Comparison of ENCODE assay signal across 9 cellular contexts in the genomic region with DNA sequence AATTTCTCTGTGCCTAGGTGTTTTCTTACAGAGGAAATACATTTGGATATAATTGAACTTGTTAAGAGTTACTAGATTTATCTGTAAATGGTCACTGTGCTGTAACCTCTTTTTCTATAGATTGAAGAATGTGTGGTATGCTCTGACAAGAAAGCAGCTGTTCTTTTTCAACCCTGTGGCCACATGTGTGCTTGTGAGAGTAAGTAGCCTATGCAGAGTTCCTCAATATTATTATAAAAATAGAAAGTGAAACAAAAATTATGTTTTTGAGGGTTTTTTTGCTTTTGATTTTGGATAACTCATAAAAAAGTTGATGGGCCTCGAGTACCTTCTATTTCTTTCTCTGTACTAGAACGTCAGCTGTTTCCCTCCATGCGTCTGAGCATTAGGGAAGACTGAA.
DNase-seq lines count a peak whose midpoint lies in the region; ATAC-seq lines count a peak whose summit lies in the region.
"Had no signal": no experiment of that assay in that cellular context is flagged by ENCODE, and none has a peak within 500 bp of the region (broad histone marks: within the 10 kb centered on the region; RNA-seq: fewer than 3 reads in every experiment).

No MANE protein-coding gene starts in this region.

- H3K4me1 ChIP-seq in subcutaneous abdominal adipose tissue (ENCODE audit: control insufficient read depth in 5 of 5, insufficient read depth in 5 of 5, low read length in 5 of 5), result peaks cover 0 to 21% (median 9%) of the 10 kb centered on the region in 5 donors

- no peaks in the 10 kb centered on the region for H3K27me3 Mint-ChIP-seq in activated naive CD8-positive, alpha-beta T cell treated with anti-CD3 and anti-CD28 coated beads, Interleukin-2, amount 10 ng/mL, durations not matched to agents 7 days and 5 days
- H3K27me3 Mint-ChIP-seq in activated naive CD8-positive, alpha-beta T cell treated with anti-CD3 and anti-CD28 coated beads, Interleukin-2, amount 50 U/mL, for 24 hours, result no peaks in the 10 kb centered on the region
- H3K27me3 Mint-ChIP-seq in T-helper 17 cell, result no peaks in the 10 kb centered on the region
- H3K27me3 Mint-ChIP-seq: central memory CD8-positive, alpha-beta T cell had no signal

- H3K4me3 Mint-ChIP-seq in activated naive CD8-positive, alpha-beta T cell treated with anti-CD3 and anti-CD28 coated beads, Interleukin-2, amount 10 ng/mL, durations not matched to agents 7 days and 5 days, result no peak overlapping the region
- H3K4me3 Mint-ChIP-seq in activated naive CD8-positive, alpha-beta T cell treated with anti-CD3 and anti-CD28 coated beads, Interleukin-2, amount 50 U/mL, for 24 hours, result no peak overlapping the region
- no peak overlapping the region for H3K4me3 Mint-ChIP-seq in T-helper 17 cell
- H3K4me3 Mint-ChIP-seq: central memory CD8-positive, alpha-beta T cell had no signal

- H3K36me3 ChIP-seq in subcutaneous abdominal adipose tissue (ENCODE audit: control insufficient read depth in 5 of 5, insufficient read depth in 5 of 5, low read length in 5 of 5), result peaks cover 6 to 15% (median 9%) of the 10 kb centered on the region in 5 donors

- peak overlapping the region in 2 of 5 donors; percentile 0 to 50 for H3K9ac ChIP-seq in subcutaneous abdominal adipose tissue (ENCODE audit: low read length in 5 of 5)

- H3K27ac Mint-ChIP-seq in activated naive CD8-positive, alpha-beta T cell treated with anti-CD3 and anti-CD28 coated beads, Interleukin-2, amount 10 ng/mL, durations not matched to agents 7 days and 5 days, result peak overlapping the region; percentile 7
- no peak overlapping the region for H3K27ac Mint-ChIP-seq in activated naive CD8-positive, alpha-beta T cell treated with anti-CD3 and anti-CD28 coated beads, Interleukin-2, amount 50 U/mL, for 24 hours
- H3K27ac Mint-ChIP-seq in T-helper 17 cell, result peak overlapping the region; percentile 81

- no peak for DNase-seq in activated naive CD8-positive, alpha-beta T cell treated with anti-CD3 and anti-CD28 coated beads, Interleukin-2, amount 10 ng/mL, durations not matched to agents 7 days and 5 days
- no peak for DNase-seq in activated naive CD8-positive, alpha-beta T cell treated with anti-CD3 and anti-CD28 coated beads, Interleukin-2, amount 50 U/mL, for 24 hours
- DNase-seq in T-helper 17 cell (no peak), SHP77 (lab: John Stamatoyannopoulos, UW) (no peak), NCI-H1092 (lab: John Stamatoyannopoulos, UW) (no peak), NCI-H526 (lab: John Stamatoyannopoulos, UW) (no peak)

- H3K27me3 ChIP-seq in subcutaneous abdominal adipose tissue (ENCODE audit: control insufficient read depth in 5 of 5, insufficient read depth in 4 of 5, low read length in 5 of 5), result no peaks in the 10 kb centered on the region

- peaks cover 11% of the 10 kb centered on the region for H3K36me3 Mint-ChIP-seq in activated naive CD8-positive, alpha-beta T cell treated with anti-CD3 and anti-CD28 coated beads, Interleukin-2, amount 10 ng/mL, durations not matched to agents 7 days and 5 days
- H3K36me3 Mint-ChIP-seq in activated naive CD8-positive, alpha-beta T cell treated with anti-CD3 and anti-CD28 coated beads, Interleukin-2, amount 50 U/mL, for 24 hours (ENCODE audit: low read depth), result peaks cover 9% of the 10 kb centered on the region
- peaks cover 9% of the 10 kb centered on the region for H3K36me3 Mint-ChIP-seq in T-helper 17 cell (ENCODE audit: low read depth)

- no peaks in the 10 kb centered on the region for H3K9me3 Mint-ChIP-seq in activated naive CD8-positive, alpha-beta T cell treated with anti-CD3 and anti-CD28 coated beads, Interleukin-2, amount 10 ng/mL, durations not matched to agents 7 days and 5 days
- no peaks in the 10 kb centered on the region for H3K9me3 Mint-ChIP-seq in activated naive CD8-positive, alpha-beta T cell treated with anti-CD3 and anti-CD28 coated beads, Interleukin-2, amount 50 U/mL, for 24 hours
- H3K9me3 Mint-ChIP-seq: central memory CD8-positive, alpha-beta T cell had no signal

- POLR2A ChIA-PET in activated naive CD8-positive, alpha-beta T cell treated with anti-CD3 and anti-CD28 coated beads, Interleukin-2, amount 10 ng/mL, durations not matched to agents 7 days and 5 days (lab: Charles Lee), result no interaction called here

- peak; percentile 56 for ATAC-seq in activated naive CD8-positive, alpha-beta T cell treated with anti-CD3 and anti-CD28 coated beads, Interleukin-2, amount 10 ng/mL, durations not matched to agents 7 days and 5 days (ENCODE audit: low read depth)
- ATAC-seq in activated naive CD8-positive, alpha-beta T cell treated with anti-CD3 and anti-CD28 coated beads, Interleukin-2, amount 50 U/mL, for 24 hours, result no peak
- ATAC-seq in HG02884 (IDR thresholded peaks at IDR 0.05; ENCODE audit: unreplicated experiment), result peak; percentile 77
- no peak for ATAC-seq in T-helper 17 cell

- H3K9me3 ChIP-seq in T-helper 17 cell (ENCODE audit: control insufficient read depth, low read length, poor library complexity, severe bottlenecking) (no peaks in the 10 kb centered on the region), subcutaneous abdominal adipose tissue (ENCODE audit: control insufficient read depth in 5 of 5, low read length in 5 of 5) (no peaks in the 10 kb centered on the region)

- peaks cover 10% of the 10 kb centered on the region for H3K4me1 Mint-ChIP-seq in activated naive CD8-positive, alpha-beta T cell treated with anti-CD3 and anti-CD28 coated beads, Interleukin-2, amount 10 ng/mL, durations not matched to agents 7 days and 5 days
- peaks cover 7% of the 10 kb centered on the region for H3K4me1 Mint-ChIP-seq in activated naive CD8-positive, alpha-beta T cell treated with anti-CD3 and anti-CD28 coated beads, Interleukin-2, amount 50 U/mL, for 24 hours
- H3K4me1 Mint-ChIP-seq in T-helper 17 cell, result peaks cover 9% of the 10 kb centered on the region

- no peak overlapping the region for H3K4me3 ChIP-seq in subcutaneous abdominal adipose tissue (ENCODE audit: low read depth in 1 of 5, low read length in 5 of 5)

- peak overlapping the region; percentile 69 for H3K27ac ChIP-seq in subcutaneous abdominal adipose tissue (ENCODE audit: low read depth, low read length)

Comparison
In these comparisons a context has a peak if more than half of its experiments do, and no peak if none do; other contexts are left out.
1. ATAC-seq: peak in activated naive CD8-positive, alpha-beta T cell treated with anti-CD3 and anti-CD28 coated beads, Interleukin-2, amount 10 ng/mL, durations not matched to agents 7 days and 5 days (single experiment) and HG02884 (single experiment); none in activated naive CD8-positive, alpha-beta T cell treated with anti-CD3 and anti-CD28 coated beads, Interleukin-2, amount 50 U/mL, for 24 hours (single experiment) and T-helper 17 cell (single experiment).